Comparison of ENCODE assay signal across 7 cellular contexts in genomic region chr7:67522504-67522903, GRCh38.
"Had no signal": no experiment of that assay in that cellular context is flagged by ENCODE, and none has a peak within 500 bp of the region (broad histone marks: within the 10 kb centered on the region; RNA-seq: fewer than 3 reads in every experiment).

No MANE protein-coding gene starts in this region.

- H3K27me3 Mint-ChIP-seq: IgD-negative memory B cell had no signal

- H3K4me3 ChIP-seq: GM23248, HAP-1 had no signal

- DNase-seq: GM23248, GOT3, H7, HFFc6, KBM-7 had no signal

- H3K9ac ChIP-seq: GM23248 had no signal

- H3K27ac ChIP-seq: GM23248 had no signal

- H3K4me3 Mint-ChIP-seq: HFFc6 had no signal

- H3K4me1 ChIP-seq: HAP-1 had no signal

- H3K27ac Mint-ChIP-seq: HFFc6, IgD-negative memory B cell had no signal

- H3K9me3 ChIP-seq: HAP-1 had no signal

- H3K4me1 Mint-ChIP-seq: IgD-negative memory B cell had no signal

- H3K36me3 ChIP-seq: HAP-1 had no signal
